Comparison of ENCODE assay signal across 1 cellular context in the genomic region with DNA sequence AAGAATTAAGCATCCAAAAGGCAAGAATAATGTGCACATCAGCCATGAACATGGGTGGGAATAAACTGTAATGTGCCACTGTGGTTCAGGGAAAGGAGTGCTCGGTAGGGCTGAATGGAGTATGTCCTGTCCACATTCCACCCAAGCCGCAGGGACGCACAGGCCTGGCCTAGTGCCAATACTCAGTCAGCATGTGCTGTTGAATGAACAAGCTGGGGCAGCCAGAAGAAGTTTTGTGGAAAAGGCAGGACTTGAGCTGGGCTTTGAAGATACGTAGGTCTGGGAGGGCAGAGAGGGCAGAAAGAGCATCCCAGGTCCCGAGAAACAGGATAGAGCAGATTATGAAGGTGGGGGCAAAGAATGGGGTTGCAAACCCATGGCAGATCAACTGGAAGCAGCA.
TF ChIP-seq lines count a peak whose summit lies in the region.

No MANE protein-coding gene starts in this region.

TF ChIP-seq in WTC11, 78 proteins besides CTCF, POLR2A, EP300 and RAD21 (continued from another document):
- TF ChIP-seq, protein P1, sequence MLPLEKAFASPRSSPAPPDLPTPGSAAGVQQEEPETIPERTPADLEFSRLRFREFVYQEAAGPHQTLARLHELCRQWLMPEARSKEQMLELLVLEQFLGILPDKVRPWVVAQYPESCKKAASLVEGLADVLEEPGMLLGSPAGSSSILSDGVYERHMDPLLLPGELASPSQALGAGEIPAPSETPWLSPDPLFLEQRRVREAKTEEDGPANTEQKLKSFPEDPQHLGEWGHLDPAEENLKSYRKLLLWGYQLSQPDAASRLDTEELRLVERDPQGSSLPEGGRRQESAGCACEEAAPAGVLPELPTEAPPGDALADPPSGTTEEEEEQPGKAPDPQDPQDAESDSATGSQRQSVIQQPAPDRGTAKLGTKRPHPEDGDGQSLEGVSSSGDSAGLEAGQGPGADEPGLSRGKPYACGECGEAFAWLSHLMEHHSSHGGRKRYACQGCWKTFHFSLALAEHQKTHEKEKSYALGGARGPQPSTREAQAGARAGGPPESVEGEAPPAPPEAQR (CRISPR knock-in tag; IDR thresholded peaks at IDR 0.05) = no peak
- TF ChIP-seq ZNF671 (CRISPR knock-in tag; IDR thresholded peaks at IDR 0.05) (no peak), JUN (CRISPR knock-in tag; IDR thresholded peaks at IDR 0.05) (no peak), ZNF138 (CRISPR knock-in tag; conservative IDR thresholded peaks at IDR 0.05) (no peak), ZNF317 (CRISPR knock-in tag; IDR thresholded peaks at IDR 0.05; ENCODE audit: borderline replicate concordance, low read depth) (no peak), SP1 (CRISPR knock-in tag; conservative IDR thresholded peaks at IDR 0.05) (no peak), ZNF423 (CRISPR knock-in tag; IDR thresholded peaks at IDR 0.05) (no peak)
- TF ChIP-seq, protein P2, sequence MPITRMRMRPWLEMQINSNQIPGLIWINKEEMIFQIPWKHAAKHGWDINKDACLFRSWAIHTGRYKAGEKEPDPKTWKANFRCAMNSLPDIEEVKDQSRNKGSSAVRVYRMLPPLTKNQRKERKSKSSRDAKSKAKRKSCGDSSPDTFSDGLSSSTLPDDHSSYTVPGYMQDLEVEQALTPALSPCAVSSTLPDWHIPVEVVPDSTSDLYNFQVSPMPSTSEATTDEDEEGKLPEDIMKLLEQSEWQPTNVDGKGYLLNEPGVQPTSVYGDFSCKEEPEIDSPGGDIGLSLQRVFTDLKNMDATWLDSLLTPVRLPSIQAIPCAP (CRISPR knock-in tag; IDR thresholded peaks at IDR 0.05) = no peak
